In the genomic region with DNA sequence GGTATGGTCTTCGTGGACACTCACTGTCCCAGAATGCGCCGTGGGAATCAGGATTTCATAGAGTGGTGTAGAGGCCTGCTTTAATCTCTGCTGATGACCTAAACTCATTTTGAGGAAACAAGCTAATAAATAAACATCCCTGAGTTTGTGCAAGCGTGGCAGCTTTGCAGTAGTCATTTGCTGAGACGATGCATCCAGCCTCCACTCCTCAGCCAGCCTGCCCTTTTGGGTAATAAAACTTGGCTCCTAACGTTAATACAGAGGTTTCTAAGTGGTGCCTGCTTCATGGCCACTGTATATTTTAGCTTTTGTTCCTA, we compare ENCODE assay signal across 9 cellular contexts. TPM values are rescaled to one million over a fixed set of nuclear protein-coding genes. Genes with fewer than 3 reads are reported as not detected.
DNase-seq lines count a peak whose midpoint lies in the region; ATAC-seq and TF ChIP-seq lines count a peak whose summit lies in the region.
"Had no signal": no experiment of that assay in that cellular context is flagged by ENCODE, and none has a peak within 500 bp of the region (broad histone marks: within the 10 kb centered on the region; RNA-seq: fewer than 3 reads in every experiment).

No MANE protein-coding gene starts in this region.

- no peaks in the 10 kb centered on the region for H3K27me3 Mint-ChIP-seq in activated CD8-positive, alpha-beta memory T cell treated with anti-CD3 and anti-CD28 coated beads, Interleukin-2, amount 10 ng/mL, durations not matched to agents 7 days and 5 days
- H3K27me3 Mint-ChIP-seq in activated CD8-positive, alpha-beta T cell treated with anti-CD3 and anti-CD28 coated beads, Interleukin-2, amount 10 ng/mL, durations not matched to agents 7 days and 5 days (ENCODE audit: low read depth) = no peaks in the 10 kb centered on the region

- H3K4me3 ChIP-seq in kidney epithelial cell (ENCODE audit: low read depth, low read length) (peak overlapping the region; percentile 85), thyroid gland (replicated peaks in 1 of 3) (peak overlapping the region in 2 of 3 donors; percentile 5 to 88)

- H3K36me3 Mint-ChIP-seq in activated CD8-positive, alpha-beta memory T cell treated with anti-CD3 and anti-CD28 coated beads, Interleukin-2, amount 10 ng/mL, durations not matched to agents 7 days and 5 days = peaks cover 41% of the 10 kb centered on the region
- H3K36me3 Mint-ChIP-seq in activated CD8-positive, alpha-beta T cell treated with anti-CD3 and anti-CD28 coated beads, Interleukin-2, amount 10 ng/mL, durations not matched to agents 7 days and 5 days (ENCODE audit: low read depth) = peaks cover 59% of the 10 kb centered on the region

- POLR2A ChIA-PET in activated CD8-positive, alpha-beta T cell treated with anti-CD3 and anti-CD28 coated beads, Interleukin-2, amount 10 ng/mL, durations not matched to agents 7 days and 5 days (lab: Charles Lee) = interaction anchor here (1.1 to 4.3 kb wide), 7 partner anchors 10 to 250 kb away, joined by 3 to 36 read pairs (median 6); a partner anchor contains a TSS

- no peak for DNase-seq in activated CD8-positive, alpha-beta memory T cell treated with anti-CD3 and anti-CD28 coated beads, Interleukin-2, amount 10 ng/mL, durations not matched to agents 7 days and 5 days
- DNase-seq in activated CD8-positive, alpha-beta memory T cell treated with anti-CD3 and anti-CD28 coated beads, Interleukin-2, amount 50 U/mL, for 48 hours = no peak
- DNase-seq in activated CD8-positive, alpha-beta T cell treated with anti-CD3 and anti-CD28 coated beads, Interleukin-2, amount 10 ng/mL, durations not matched to agents 7 days and 5 days = no peak
- DNase-seq in kidney epithelial cell (ENCODE audit: low read depth) = no peak
- no peak for DNase-seq in thyroid gland
- DNase-seq in HUDEP-2 (lab: John Stamatoyannopoulos, UW; ENCODE audit: unreplicated experiment in 76 of 76) = no peak
- DNase-seq in stimulated activated CD8-positive, alpha-beta memory T cell treated with anti-CD3 and anti-CD28 coated beads, Interleukin-4, amount 100 ng/mL, for 48 hours = no peak
- DNase-seq in stimulated activated CD4-positive, alpha-beta T cell treated with anti-CD3 and anti-CD28 coated beads, Interleukin-1b, Interleukin-23, amount 100 ng/mL, for 48 hours = no peak
- DNase-seq: OCI-M1 had no signal

- TF ChIP-seq POLR2A in thyroid gland (IDR thresholded peaks at IDR 0.05) = no peak

- H3K4me3 Mint-ChIP-seq in activated CD8-positive, alpha-beta memory T cell treated with anti-CD3 and anti-CD28 coated beads, Interleukin-2, amount 10 ng/mL, durations not matched to agents 7 days and 5 days = peak overlapping the region; percentile 81
- peak overlapping the region; percentile 94 for H3K4me3 Mint-ChIP-seq in activated CD8-positive, alpha-beta T cell treated with anti-CD3 and anti-CD28 coated beads, Interleukin-2, amount 10 ng/mL, durations not matched to agents 7 days and 5 days

- 75 to 82% methylated on average over 6 of the region's 6 CpGs for WGBS in thyroid gland, 2 donors

- H3K9me3 ChIP-seq in thyroid gland = no peaks in the 10 kb centered on the region

- H3K27me3 ChIP-seq in kidney epithelial cell (ENCODE audit: control insufficient read depth, insufficient read depth, low read length) (no peaks in the 10 kb centered on the region), thyroid gland (no peaks in the 10 kb centered on the region)

- peaks cover 7 to 18% of the 10 kb centered on the region in 2 donors for H3K4me1 ChIP-seq in thyroid gland

- H3K36me3 ChIP-seq in kidney epithelial cell (ENCODE audit: control insufficient read depth, insufficient read depth, low read length) (no peaks in the 10 kb centered on the region), thyroid gland (no peaks in the 10 kb centered on the region)

- ATAC-seq in activated CD8-positive, alpha-beta memory T cell treated with anti-CD3 and anti-CD28 coated beads, Interleukin-2, amount 10 ng/mL, durations not matched to agents 7 days and 5 days = no peak
- ATAC-seq in activated CD8-positive, alpha-beta T cell treated with anti-CD3 and anti-CD28 coated beads, Interleukin-2, amount 10 ng/mL, durations not matched to agents 7 days and 5 days = no peak

- H3K9me3 Mint-ChIP-seq in activated CD8-positive, alpha-beta memory T cell treated with anti-CD3 and anti-CD28 coated beads, Interleukin-2, amount 10 ng/mL, durations not matched to agents 7 days and 5 days (ENCODE audit: low read depth) = no peaks in the 10 kb centered on the region
- H3K9me3 Mint-ChIP-seq in activated CD8-positive, alpha-beta T cell treated with anti-CD3 and anti-CD28 coated beads, Interleukin-2, amount 10 ng/mL, durations not matched to agents 7 days and 5 days (ENCODE audit: insufficient read depth) = no peaks in the 10 kb centered on the region

- CTCF ChIA-PET in activated CD8-positive, alpha-beta memory T cell treated with anti-CD3 and anti-CD28 coated beads, Interleukin-2, amount 10 ng/mL, durations not matched to agents 7 days and 5 days (lab: Charles Lee) = interaction anchor here (0.6 to 5.0 kb wide), 7 partner anchors 10 to 1820 kb away, joined by 3 to 36 read pairs (median 4); a partner anchor contains a TSS
- CTCF ChIA-PET in activated CD8-positive, alpha-beta T cell treated with anti-CD3 and anti-CD28 coated beads, Interleukin-2, amount 10 ng/mL, durations not matched to agents 7 days and 5 days (lab: Charles Lee) = interaction anchor here (1.2 to 8.1 kb wide), 3 partner anchors 16 to 104 kb away, joined by 3 to 56 read pairs (median 6); no protein-coding TSS in a partner anchor

- H3K27ac ChIP-seq in thyroid gland = peak overlapping the region in 1 of 3 donors; percentile 75

- TF ChIP-seq CTCF in kidney epithelial cell (IDR thresholded peaks at IDR 0.05; ENCODE audit: insufficient read depth, low read length, poor library complexity, severe bottlenecking) = no peak
- no peak for TF ChIP-seq CTCF in thyroid gland (IDR thresholded peaks at IDR 0.05)

- intact Hi-C loops in thyroid gland (cut with DNase I) = loop anchor here (10.0 kb wide), 1 partner anchor 280 kb away; no protein-coding TSS in a partner anchor

- H3K4me1 Mint-ChIP-seq in activated CD8-positive, alpha-beta memory T cell treated with anti-CD3 and anti-CD28 coated beads, Interleukin-2, amount 10 ng/mL, durations not matched to agents 7 days and 5 days = peaks cover 59% of the 10 kb centered on the region
- H3K4me1 Mint-ChIP-seq in activated CD8-positive, alpha-beta T cell treated with anti-CD3 and anti-CD28 coated beads, Interleukin-2, amount 10 ng/mL, durations not matched to agents 7 days and 5 days (ENCODE audit: low read depth) = peaks cover 60% of the 10 kb centered on the region

- peak overlapping the region; percentile 91 for H3K27ac Mint-ChIP-seq in activated CD8-positive, alpha-beta memory T cell treated with anti-CD3 and anti-CD28 coated beads, Interleukin-2, amount 10 ng/mL, durations not matched to agents 7 days and 5 days
- peak overlapping the region; percentile 95 for H3K27ac Mint-ChIP-seq in activated CD8-positive, alpha-beta T cell treated with anti-CD3 and anti-CD28 coated beads, Interleukin-2, amount 10 ng/mL, durations not matched to agents 7 days and 5 days

RNA-seq across cellular contexts. Expression of a gene that starts 1.3 kb away (rescaled TPM):
- 10 to 100 TPM; 30.6 to 36.4 TPM for total RNA-seq in activated CD8-positive, alpha-beta memory T cell treated with anti-CD3 and anti-CD28 coated beads, Interleukin-2, amount 10 ng/mL, durations not matched to agents 7 days and 5 days
- total RNA-seq in activated CD8-positive, alpha-beta T cell treated with anti-CD3 and anti-CD28 coated beads, Interleukin-2, amount 10 ng/mL, durations not matched to agents 7 days and 5 days = 10 to 100 TPM; 30.8 to 31.1 TPM
- total RNA-seq in kidney epithelial cell (7.0 and 8.1 TPM in 2 replicates), thyroid gland (10 to 100 TPM in 3 of 4 donors, 1 to 10 TPM in 1; 7.2 to 21.7 (median 14.7) TPM)

RNA-seq across cellular contexts. Expression of a gene that starts 1.5 kb away (rescaled TPM):
- total RNA-seq in activated CD8-positive, alpha-beta memory T cell treated with anti-CD3 and anti-CD28 coated beads, Interleukin-2, amount 10 ng/mL, durations not matched to agents 7 days and 5 days = 1 to 10 TPM; 4.2 to 5.7 TPM
- 1 to 10 TPM; 3.1 to 3.2 TPM for total RNA-seq in activated CD8-positive, alpha-beta T cell treated with anti-CD3 and anti-CD28 coated beads, Interleukin-2, amount 10 ng/mL, durations not matched to agents 7 days and 5 days
- total RNA-seq in kidney epithelial cell (0.34 and 0.50 TPM in 2 replicates), thyroid gland (1 to 10 TPM in 3 of 4 donors, under 1 TPM in 1; 0.24 to 1.2 (median 1.2) TPM)
